In the genomic region with DNA sequence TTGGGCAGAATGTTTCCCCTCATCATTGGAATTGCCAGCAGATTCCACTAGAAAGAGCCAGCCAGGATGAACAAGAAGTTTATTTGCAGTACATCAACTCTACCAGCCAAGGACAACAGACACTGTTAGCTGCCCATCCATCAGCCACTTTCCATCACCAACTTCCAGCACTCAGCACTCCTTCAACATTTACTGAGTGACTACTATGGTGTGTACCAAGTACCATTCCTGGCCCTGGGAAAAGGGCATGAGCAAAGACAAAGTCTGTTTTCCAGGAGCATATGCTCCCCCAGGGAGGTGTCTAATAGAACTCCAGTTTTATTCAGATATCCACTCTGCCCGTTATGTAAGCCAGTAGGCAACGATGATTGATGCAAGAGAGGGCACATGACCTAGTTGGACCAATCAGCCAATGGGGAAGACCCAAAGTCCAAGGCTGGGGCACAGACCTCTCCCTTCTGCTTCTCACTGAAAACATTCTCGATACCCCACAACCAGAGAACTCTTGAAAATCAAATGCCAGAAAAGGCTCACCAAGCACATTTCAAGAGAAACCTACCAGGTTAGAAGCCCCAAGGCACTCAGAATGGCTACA, we compare ENCODE assay signal across 19 cellular contexts. TPM values are rescaled to one million over a fixed set of nuclear protein-coding genes. Genes with fewer than 3 reads are reported as not detected.
DNase-seq lines count a peak whose midpoint lies in the region; ATAC-seq and TF ChIP-seq lines count a peak whose summit lies in the region.
"Had no signal": no experiment of that assay in that cellular context is flagged by ENCODE, and none has a peak within 500 bp of the region (broad histone marks: within the 10 kb centered on the region; RNA-seq: fewer than 3 reads in every experiment).

No MANE protein-coding gene starts in this region.

- no peaks in the 10 kb centered on the region for H3K36me3 ChIP-seq in CD8-positive, alpha-beta T cell (ENCODE audit: insufficient read depth, low read length)
- peaks cover 2% of the 10 kb centered on the region; the same call in 1 of the 2 replicates for H3K36me3 ChIP-seq in PC-3 (ENCODE audit: low read depth, low read length)

- intact Hi-C loops in CD14-positive monocyte (cut with micrococcal nuclease) (no loop called here), PC-3 (cut with micrococcal nuclease) (no loop called here)
- intact Hi-C loops in CD8-positive, alpha-beta T cell (cut with DNase I, micrococcal nuclease), result loop anchor here in 1 of 2 experiments (5.0 kb wide), 1 partner anchor 1203 kb away; no protein-coding TSS in a partner anchor

- H3K36me3 Mint-ChIP-seq in CD14-positive monocyte, result no peaks in the 10 kb centered on the region
- peaks cover 18% of the 10 kb centered on the region for H3K36me3 Mint-ChIP-seq in CD8-positive, alpha-beta T cell
- no peaks in the 10 kb centered on the region; the same call in 1 of the 2 replicates for H3K36me3 Mint-ChIP-seq in WTC11
- H3K36me3 Mint-ChIP-seq in naive thymus-derived CD8-positive, alpha-beta T cell, result peaks cover 0 to 4% (median 0%) of the 10 kb centered on the region in 3 donors

- no peaks in the 10 kb centered on the region for H3K9me2 ChIP-seq in PC-3 (replicated peaks; ENCODE audit: low read length)

- TF ChIP-seq CTCF in CD14-positive monocyte (IDR thresholded peaks at IDR 0.05) (no peak), WTC11 (IDR thresholded peaks at IDR 0.05) (no peak), PC-3 (conservative IDR thresholded peaks at IDR 0.05; ENCODE audit: low read depth, low read length) (no peak)
- no peak for TF ChIP-seq CTCF in CD8-positive, alpha-beta T cell (IDR thresholded peaks at IDR 0.05)

- no peaks in the 10 kb centered on the region for H3K27me3 Mint-ChIP-seq in CD14-positive monocyte (ENCODE audit: low read depth in 3 of 3)
- H3K27me3 Mint-ChIP-seq in CD8-positive, alpha-beta T cell (ENCODE audit: low read depth), result no peaks in the 10 kb centered on the region
- H3K27me3 Mint-ChIP-seq in WTC11 (ENCODE audit: low read depth), result no peaks in the 10 kb centered on the region
- H3K27me3 Mint-ChIP-seq in naive thymus-derived CD8-positive, alpha-beta T cell, result no peaks in the 10 kb centered on the region
- H3K27me3 Mint-ChIP-seq: activated CD4-positive, alpha-beta T cell treated with anti-CD3 and anti-CD28 coated beads, Interleukin-2, amount 10 ng/mL, durations not matched to agents 7 days and 5 days; stimulated activated naive CD8-positive, alpha-beta T cell treated with anti-CD3 and anti-CD28 coated beads, Interleukin-15, amount 100 ng/mL, for 72 hours had no signal

- peaks cover 60% of the 10 kb centered on the region for H3K4me1 Mint-ChIP-seq in CD14-positive monocyte
- H3K4me1 Mint-ChIP-seq in CD8-positive, alpha-beta T cell (ENCODE audit: low read depth), result peaks cover 84% of the 10 kb centered on the region
- peaks cover 40% of the 10 kb centered on the region for H3K4me1 Mint-ChIP-seq in WTC11
- H3K4me1 Mint-ChIP-seq in naive thymus-derived CD8-positive, alpha-beta T cell, result peaks cover 46 to 90% (median 83%) of the 10 kb centered on the region in 4 donors

- H3K27me3 ChIP-seq in CD8-positive, alpha-beta T cell (ENCODE audit: insufficient read depth, low read length), result no peaks in the 10 kb centered on the region
- no peaks in the 10 kb centered on the region for H3K27me3 ChIP-seq in PC-3 (ENCODE audit: low read length)
- H3K27me3 ChIP-seq: esophagus muscularis mucosa, sigmoid colon had no signal

- no peak overlapping the region for H2AFZ ChIP-seq in PC-3 (ENCODE audit: low read length)

- H3K4me1 ChIP-seq in CD8-positive, alpha-beta T cell (ENCODE audit: insufficient read depth, low read length), result peaks cover 45% of the 10 kb centered on the region
- peaks cover 7% of the 10 kb centered on the region; the same call in 1 of the 2 replicates for H3K4me1 ChIP-seq in PC-3 (ENCODE audit: insufficient read depth, low read length)

- H3K9me3 ChIP-seq in CD8-positive, alpha-beta T cell (ENCODE audit: low read length), result no peaks in the 10 kb centered on the region
- H3K9me3 ChIP-seq in PC-3 (ENCODE audit: low read length), result no peaks in the 10 kb centered on the region
- H3K9me3 ChIP-seq: esophagus muscularis mucosa, sigmoid colon had no signal

- BruUV-seq in PC-3 (replicated peaks; lab: Mats Ljungman, UMichigan), result no TSS peak

- POLR2A ChIA-PET in CD8-positive, alpha-beta T cell (lab: Charles Lee), result no interaction called here
- POLR2A ChIA-PET in WTC11 (lab: Charles Lee) (no interaction called here), PC-3 (lab: Charles Lee; ENCODE audit: unreplicated experiment) (no interaction called here)
- POLR2A ChIA-PET in naive thymus-derived CD8-positive, alpha-beta T cell (lab: Charles Lee), result interaction anchor here (1.3 kb wide), 1 partner anchor 15 kb away, joined by 5 read pairs; no protein-coding TSS in a partner anchor

- no peaks in the 10 kb centered on the region for H3K9me3 Mint-ChIP-seq in CD14-positive monocyte
- no peaks in the 10 kb centered on the region for H3K9me3 Mint-ChIP-seq in CD8-positive, alpha-beta T cell
- no peaks in the 10 kb centered on the region for H3K9me3 Mint-ChIP-seq in WTC11
- no peaks in the 10 kb centered on the region for H3K9me3 Mint-ChIP-seq in naive thymus-derived CD8-positive, alpha-beta T cell
- H3K9me3 Mint-ChIP-seq: activated CD4-positive, alpha-beta T cell treated with anti-CD3 and anti-CD28 coated beads, Interleukin-2, amount 10 ng/mL, durations not matched to agents 7 days and 5 days; activated T-helper 1 cell treated with anti-CD3 and anti-CD28 coated beads, Interleukin-12 subunit alpha, Interleukin-12 subunit beta, Interleukin-2, Interleukin-4 antibody, amounts not matched to agents 30 ng/mL and 10 ng/mL and 1 ng/mL, durations not matched to agents 14 hours and 24 hours and 36 hours; stimulated activated naive CD8-positive, alpha-beta T cell treated with anti-CD3 and anti-CD28 coated beads, Interleukin-15, amount 100 ng/mL, for 72 hours had no signal

- no peak overlapping the region for H3K4me3 ChIP-seq in CD8-positive, alpha-beta T cell (ENCODE audit: low read depth, low read length)
- H3K4me3 ChIP-seq in PC-3 (ENCODE audit: low read length), result no peak overlapping the region
- H3K4me3 ChIP-seq: esophagus muscularis mucosa, sigmoid colon had no signal

- H3K4me2 ChIP-seq in PC-3 (ENCODE audit: low read length), result no peak overlapping the region

- DNase-seq in CD14-positive monocyte (ENCODE audit: low spot score) (no peak), WTC11 (ENCODE audit: low spot score) (no peak), EL (no peak), PC-3 (no peak), HK-2 (ENCODE audit: unreplicated experiment) (no peak)
- no peak for DNase-seq in CD8-positive, alpha-beta T cell
- DNase-seq in naive thymus-derived CD8-positive, alpha-beta T cell, result no peak
- DNase-seq: activated CD4-positive, alpha-beta T cell treated with anti-CD3 and anti-CD28 coated beads, Interleukin-2, amount 10 ng/mL, durations not matched to agents 7 days and 5 days; left colon; NCI-H2029 treated with DMSO at 0.1 percent for 48 hours; NCI-H446 treated with DMSO at 0.1 percent for 48 hours; NK-92 treated with Interleukin-12 subunit alpha and Interleukin-12 subunit beta, amount 100 ng/mL, for 24 hours; sigmoid colon; stimulated activated CD4-positive, alpha-beta T cell treated with anti-CD3 and anti-CD28 coated beads, Interleukin-1b, Interleukin-23, amount 100 ng/mL, for 48 hours; stimulated activated naive CD8-positive, alpha-beta T cell treated with anti-CD3 and anti-CD28 coated beads, Interleukin-15, amount 100 ng/mL, for 72 hours had no signal

- no peak for ATAC-seq in CD8-positive, alpha-beta T cell
- ATAC-seq in WTC11, result no peak
- ATAC-seq in naive thymus-derived CD8-positive, alpha-beta T cell, result no peak
- ATAC-seq in PC-3, result no peak
- ATAC-seq: HCT116; left colon; stimulated activated naive CD8-positive, alpha-beta T cell treated with anti-CD3 and anti-CD28 coated beads, Interleukin-15, amount 100 ng/mL, for 72 hours had no signal

- H3K9ac ChIP-seq in PC-3 (ENCODE audit: low read length), result no peak overlapping the region

- no peak overlapping the region for H3K27ac ChIP-seq in CD8-positive, alpha-beta T cell (ENCODE audit: low read depth, low read length)
- H3K27ac ChIP-seq in PC-3 (ENCODE audit: low read length), result no peak overlapping the region
- H3K27ac ChIP-seq: esophagus muscularis mucosa, RWPE1, sigmoid colon had no signal

- peak overlapping the region in 5 of 7 donors; percentile 44 to 72 (median 55) for H3K27ac Mint-ChIP-seq in CD14-positive monocyte
- peak overlapping the region; percentile 22 for H3K27ac Mint-ChIP-seq in CD8-positive, alpha-beta T cell
- H3K27ac Mint-ChIP-seq in WTC11, result no peak overlapping the region; the same call in 1 of the 2 replicates
- H3K27ac Mint-ChIP-seq in naive thymus-derived CD8-positive, alpha-beta T cell, result peak overlapping the region in 6 of 10 donors; percentile 23 to 76 (median 66)

- H3K4me3 Mint-ChIP-seq in CD14-positive monocyte (no peak overlapping the region), WTC11 (no peak overlapping the region)
- H3K4me3 Mint-ChIP-seq in CD8-positive, alpha-beta T cell, result no peak overlapping the region
- no peak overlapping the region for H3K4me3 Mint-ChIP-seq in naive thymus-derived CD8-positive, alpha-beta T cell
- H3K4me3 Mint-ChIP-seq: activated CD4-positive, alpha-beta T cell treated with anti-CD3 and anti-CD28 coated beads, Interleukin-2, amount 10 ng/mL, durations not matched to agents 7 days and 5 days; stimulated activated naive CD8-positive, alpha-beta T cell treated with anti-CD3 and anti-CD28 coated beads, Interleukin-15, amount 100 ng/mL, for 72 hours had no signal

- H3K79me2 ChIP-seq in PC-3 (ENCODE audit: low read length), result peaks cover 99% of the 10 kb centered on the region

- H4K20me1 ChIP-seq in PC-3 (ENCODE audit: low read length), result peaks cover 24% of the 10 kb centered on the region; the same call in 1 of the 2 replicates

- no peaks in the 10 kb centered on the region for H3F3A ChIP-seq in PC-3 (ENCODE audit: low read length, unreplicated experiment)

- CTCF ChIA-PET in CD8-positive, alpha-beta T cell (lab: Charles Lee), result interaction anchor here (1.5 kb wide), 1 partner anchor 306 kb away, joined by 5 read pairs; no protein-coding TSS in a partner anchor
- CTCF ChIA-PET in WTC11 (lab: Charles Lee) (interaction anchor here (0.6 kb wide), 1 partner anchor 112 kb away, joined by 4 read pairs; no protein-coding TSS in a partner anchor), PC-3 (lab: Charles Lee) (no interaction called here)

RNA-seq across cellular contexts. Expression of gene HIRA, which starts 7.5 kb away (rescaled TPM):
- 1 to 10 TPM; 1.8 to 2.6 TPM for polyA plus RNA-seq in CD14-positive monocyte
- total RNA-seq in CD8-positive, alpha-beta T cell, result 10 to 100 TPM; 16.1 to 16.7 TPM
- total RNA-seq in WTC11 (2021), result 42.1 to 51.0 TPM (median 44.2 TPM) in 3 replicates
- 10 to 100 TPM; 24.1 to 25.0 TPM for total RNA-seq in naive thymus-derived CD8-positive, alpha-beta T cell
- 1 to 10 TPM; 1.5 to 6.2 (median 6.2) TPM for polyA plus RNA-seq in naive thymus-derived CD8-positive, alpha-beta T cell
- total RNA-seq in PC-3 (2014; rRNA removed), result 12.4 and 15.3 TPM in 2 replicates

RNA-seq across cellular contexts. Expression of gene MRPL40, which starts 8.3 kb away (rescaled TPM):
- polyA plus RNA-seq in CD14-positive monocyte, result 10 to 100 TPM; 48.4 to 61.4 TPM
- 10 to 100 TPM in 1 of 2 experiments, 1 to 10 TPM in 1; 9.9 to 10.5 TPM for total RNA-seq in CD8-positive, alpha-beta T cell
- 15.7 to 19.2 TPM (median 18.2 TPM) in 3 replicates for total RNA-seq in WTC11 (2021)
- 10 to 100 TPM; 20.8 to 23.2 TPM for total RNA-seq in naive thymus-derived CD8-positive, alpha-beta T cell
- 10 to 100 TPM; 69.5 to 80.5 (median 78.2) TPM for polyA plus RNA-seq in naive thymus-derived CD8-positive, alpha-beta T cell
- total RNA-seq in PC-3 (2014; rRNA removed), result 49.4 and 55.1 TPM in 2 replicates

RNA-seq across cellular contexts. Expression of gene C22orf39, which starts 23.5 kb away (rescaled TPM):
- polyA plus RNA-seq in CD14-positive monocyte, result 10 to 100 TPM; 38.4 to 40.3 TPM
- total RNA-seq in CD8-positive, alpha-beta T cell, result 10 to 100 TPM; 31.0 to 34.1 TPM
- total RNA-seq in WTC11 (2021) (26.5 to 34.4 TPM (median 32.8 TPM) in 3 replicates), PC-3 (2014; rRNA removed) (22.2 and 25.0 TPM in 2 replicates)
- total RNA-seq in naive thymus-derived CD8-positive, alpha-beta T cell, result 10 to 100 TPM; 44.2 to 45.1 TPM
- 10 to 100 TPM; 51.9 to 58.7 (median 58.0) TPM for polyA plus RNA-seq in naive thymus-derived CD8-positive, alpha-beta T cell

RNA-seq across cellular contexts. Expression of gene UFD1, which starts 55.0 kb away (rescaled TPM):
- 10 to 100 TPM; 68.5 to 82.5 TPM for polyA plus RNA-seq in CD14-positive monocyte
- total RNA-seq in CD8-positive, alpha-beta T cell, result 10 to 100 TPM; 67.8 to 70.8 TPM
- 49.6 to 57.9 TPM (median 49.9 TPM) in 3 replicates for total RNA-seq in WTC11 (2021)
- total RNA-seq in naive thymus-derived CD8-positive, alpha-beta T cell, result 10 to 100 TPM; 50.2 to 59.1 TPM
- 10 to 100 TPM; 73.1 to 80.9 (median 78.0) TPM for polyA plus RNA-seq in naive thymus-derived CD8-positive, alpha-beta T cell
- 92.6 and 95.7 TPM in 2 replicates for total RNA-seq in PC-3 (2014; rRNA removed)

RNA-seq across cellular contexts. Expression of gene CDC45, which starts 55.7 kb away (rescaled TPM):
- polyA plus RNA-seq in CD14-positive monocyte, result not detected
- total RNA-seq in CD8-positive, alpha-beta T cell, result 1 to 10 TPM; 1.8 to 2.3 TPM
- total RNA-seq in WTC11 (2021) (34.4 to 38.1 TPM (median 35.0 TPM) in 3 replicates), PC-3 (2014; rRNA removed) (70.9 and 77.1 TPM in 2 replicates)
- 1 to 10 TPM in 1 of 2 experiments, under 1 TPM in 1; 0.69 to 1.8 TPM for total RNA-seq in naive thymus-derived CD8-positive, alpha-beta T cell
- polyA plus RNA-seq in naive thymus-derived CD8-positive, alpha-beta T cell, result 1 to 10 TPM in 2 of 3 donors, not detected in 1; 1.2 to 2.7 TPM
